1 cellular context compared by ENCODE assay signal in genomic region chr6:71419217-71419953, GRCh38.
TF ChIP-seq lines count a peak whose summit lies in the region.

No MANE protein-coding gene starts in this region.

TF ChIP-seq in WTC11, 78 proteins besides CTCF, POLR2A, EP300 and RAD21 (continued from another document):
- TF ChIP-seq E2F5 (CRISPR knock-in tag; IDR thresholded peaks at IDR 0.05) (no peak), NR3C1 (CRISPR knock-in tag; conservative IDR thresholded peaks at IDR 0.05; ENCODE audit: low read depth) (no peak)
